Comparison of ENCODE assay signal across 8 cellular contexts in genomic region chr10:27240891-27241639, GRCh38. TPM values are rescaled to one million over a fixed set of nuclear protein-coding genes. Genes with fewer than 3 reads are reported as not detected.
DNase-seq lines count a peak whose midpoint lies in the region; ATAC-seq and TF ChIP-seq lines count a peak whose summit lies in the region.

No MANE protein-coding gene starts in this region.

- no peak for TF ChIP-seq CTCF in CD14-positive monocyte (IDR thresholded peaks at IDR 0.05)

- H3K4me1 Mint-ChIP-seq in CD14-positive monocyte: peaks cover 26% of the 10 kb centered on the region
- H3K4me1 Mint-ChIP-seq in stimulated activated memory B cell treated with anti-CD40 and anti-IgM and Interleukin-4, amounts not matched to agents 10 μg/mL and 1 μg/mL and 100 μg/mL, for 72 hours: peaks cover 36% of the 10 kb centered on the region

- peak overlapping the region; percentile 96 to 98 (median 98) for H3K27ac Mint-ChIP-seq in CD14-positive monocyte
- H3K27ac Mint-ChIP-seq in stimulated activated memory B cell treated with anti-CD40 and anti-IgM and Interleukin-4, amounts not matched to agents 10 μg/mL and 1 μg/mL and 100 μg/mL, for 72 hours: peak overlapping the region; percentile 99

- H3K36me3 Mint-ChIP-seq in CD14-positive monocyte: no peaks in the 10 kb centered on the region
- peaks cover 9% of the 10 kb centered on the region for H3K36me3 Mint-ChIP-seq in stimulated activated memory B cell treated with anti-CD40 and anti-IgM and Interleukin-4, amounts not matched to agents 10 μg/mL and 1 μg/mL and 100 μg/mL, for 72 hours

- peak; percentile 60 for DNase-seq in CD14-positive monocyte (ENCODE audit: low spot score)
- DNase-seq in SIG-M5 treated with dmso at 0.1 percent for 504 hours (lab: John Stamatoyannopoulos, UW; ENCODE audit: unreplicated experiment): peak; percentile 56
- peak; percentile 17 for DNase-seq in cerebellum (ENCODE audit: low spot score)
- peak; percentile 23 for DNase-seq in kidney tubule cell (ENCODE audit: low spot score)
- no peak for DNase-seq in NCI-H2081 (lab: John Stamatoyannopoulos, UW)

- no peaks in the 10 kb centered on the region for H3K9me3 Mint-ChIP-seq in CD14-positive monocyte
- H3K9me3 Mint-ChIP-seq in stimulated activated memory B cell treated with anti-CD40 and anti-IgM and Interleukin-4, amounts not matched to agents 10 μg/mL and 1 μg/mL and 100 μg/mL, for 72 hours: no peaks in the 10 kb centered on the region

- peak; percentile 26 for ATAC-seq in GM18907 (IDR thresholded peaks at IDR 0.05; ENCODE audit: unreplicated experiment)
- ATAC-seq in HG03103 (IDR thresholded peaks at IDR 0.05; ENCODE audit: low read depth, unreplicated experiment): peak; percentile 14
- peak; percentile 65 for ATAC-seq in stimulated activated memory B cell treated with anti-CD40 and anti-IgM and Interleukin-4, amounts not matched to agents 10 μg/mL and 1 μg/mL and 100 μg/mL, for 72 hours

- intact Hi-C loops in CD14-positive monocyte (cut with micrococcal nuclease): loop anchor here in 1 of 2 donors (5.0 kb wide), 1 partner anchor 379 kb away; the partner anchor contains the start of gene ABI1

- H3K27me3 Mint-ChIP-seq in CD14-positive monocyte (ENCODE audit: low read depth in 3 of 3): peaks cover 0 to 2% (median 2%) of the 10 kb centered on the region in 3 donors
- H3K27me3 Mint-ChIP-seq in stimulated activated memory B cell treated with anti-CD40 and anti-IgM and Interleukin-4, amounts not matched to agents 10 μg/mL and 1 μg/mL and 100 μg/mL, for 72 hours: no peaks in the 10 kb centered on the region

- H3K4me3 Mint-ChIP-seq in CD14-positive monocyte: peak overlapping the region; percentile 95 to 97
- peak overlapping the region; percentile 96 for H3K4me3 Mint-ChIP-seq in stimulated activated memory B cell treated with anti-CD40 and anti-IgM and Interleukin-4, amounts not matched to agents 10 μg/mL and 1 μg/mL and 100 μg/mL, for 72 hours

RNA-seq across cellular contexts. Expression of gene ACBD5, which starts 0.5 kb away (rescaled TPM):
- 10 to 100 TPM; 13.6 to 15.5 TPM for polyA plus RNA-seq in CD14-positive monocyte
- 34.2 TPM for total RNA-seq in cerebellum

Comparison
In these comparisons a context has a peak if more than half of its experiments do, and no peak if none do; other contexts are left out.
1. DNase-seq: peak in CD14-positive monocyte (single experiment), SIG-M5 treated with dmso at 0.1 percent for 504 hours (single experiment), cerebellum (single experiment) and kidney tubule cell (single experiment); none in NCI-H2081 (0 of 2).
2. ATAC-seq: peak in every context shown above with its lines; median percentile 65 in stimulated activated memory B cell treated with anti-CD40 and anti-IgM and Interleukin-4, amounts not matched to agents 10 μg/mL and 1 μg/mL and 100 μg/mL, for 72 hours; 26 in GM18907; 14 in HG03103.